ENCODE assay signal across 16 cellular contexts in the genomic region with DNA sequence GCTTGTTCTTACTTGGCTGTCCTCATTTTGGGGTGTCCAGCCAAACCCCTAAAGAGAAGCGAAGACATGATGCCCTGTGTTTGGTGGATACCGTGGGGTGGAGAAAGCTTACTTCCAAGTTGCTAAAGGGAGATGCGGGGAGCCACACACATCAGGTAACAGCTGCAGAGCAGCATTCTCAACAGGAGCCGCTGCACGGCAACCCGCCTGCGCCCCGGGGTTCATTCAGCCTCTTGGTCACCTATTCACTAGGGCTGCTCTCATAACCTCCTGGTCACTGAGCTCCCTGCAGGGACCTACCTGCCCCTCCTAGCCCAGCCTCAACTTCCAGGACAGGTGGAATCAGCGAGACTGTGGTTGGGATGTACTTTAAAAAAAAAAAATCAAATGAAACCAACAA.
"Had no signal": no experiment of that assay in that cellular context is flagged by ENCODE, and none has a peak within 500 bp of the region (broad histone marks: within the 10 kb centered on the region; RNA-seq: fewer than 3 reads in every experiment).

No MANE protein-coding gene starts in this region.

- H3K4me3 ChIP-seq: ascending aorta, stomach, testis had no signal

- H3K27me3 ChIP-seq: ascending aorta, neutrophil, stomach, testis had no signal

- H3K4me3 Mint-ChIP-seq: activated naive CD4-positive, alpha-beta T cell treated with anti-CD3 and anti-CD28 coated beads for 36 hours; T-cell; type B pancreatic cell had no signal

- DNase-seq: activated naive CD4-positive, alpha-beta T cell treated with anti-CD3 and anti-CD28 coated beads for 36 hours; cerebellar nuclear complex; cortex of kidney; foreskin melanocyte; hypothalamus; retina; stimulated activated CD4-positive, alpha-beta T cell treated with anti-CD3 and anti-CD28 coated beads, Interleukin-2, amount 100 ng/mL, for 24 hours; stomach; T-cell; testis had no signal

- H3K9ac ChIP-seq: parathyroid adenoma had no signal

- H3K4me1 ChIP-seq: parathyroid adenoma had no signal

- H3K27ac ChIP-seq: ascending aorta, neutrophil, parathyroid adenoma, testis had no signal

- H3K27ac Mint-ChIP-seq: activated naive CD4-positive, alpha-beta T cell treated with anti-CD3 and anti-CD28 coated beads for 36 hours; type B pancreatic cell had no signal

- H3K27me3 Mint-ChIP-seq: T-cell, type B pancreatic cell had no signal

- H3K9me3 Mint-ChIP-seq: activated naive CD4-positive, alpha-beta T cell treated with anti-CD3 and anti-CD28 coated beads for 36 hours; T-cell; type B pancreatic cell had no signal

- ATAC-seq: left lobe of liver, SK-N-SH treated with all-trans-retinoic acid at 6 μM for 48 hours, T-cell had no signal

- H3K9me3 ChIP-seq: ascending aorta, neutrophil, stomach, testis had no signal
